ENCODE assay signal across 23 cellular contexts in the genomic region with DNA sequence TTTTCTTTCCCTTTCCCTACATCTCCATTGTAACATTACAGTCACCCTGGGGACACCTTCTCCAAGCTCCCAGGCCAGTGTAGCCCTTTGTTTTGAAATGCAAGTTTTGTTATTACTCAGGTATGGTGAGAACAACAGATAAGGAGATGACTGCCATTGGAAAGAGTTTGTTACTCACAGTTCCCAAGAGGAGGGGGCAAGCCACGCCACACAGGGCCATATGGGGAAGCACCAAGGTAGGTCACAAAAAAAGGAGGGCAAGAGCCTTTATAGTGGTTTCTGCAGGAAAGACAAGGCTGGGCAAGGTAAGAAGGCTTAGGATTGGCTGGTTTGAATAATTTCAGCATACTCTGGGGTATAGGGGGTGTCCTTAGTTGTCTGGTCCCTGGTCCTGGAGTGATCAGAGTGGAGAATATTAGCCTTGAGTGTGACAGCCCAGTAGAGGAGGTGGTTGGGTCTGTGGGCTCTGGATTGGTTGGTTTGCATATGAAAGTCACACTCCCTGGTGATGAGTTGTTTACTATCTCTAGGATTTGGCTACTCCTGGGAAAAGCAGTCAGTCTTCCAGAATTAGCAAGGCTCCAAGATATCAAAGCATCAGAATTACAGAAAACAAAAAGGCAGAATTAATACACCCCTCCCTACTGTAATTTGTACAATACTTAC. TPM values are rescaled to one million over a fixed set of nuclear protein-coding genes. Genes with fewer than 3 reads are reported as not detected.
DNase-seq lines count a peak whose midpoint lies in the region; ATAC-seq, FAIRE-seq and TF ChIP-seq lines count a peak whose summit lies in the region.
"Had no signal": no experiment of that assay in that cellular context is flagged by ENCODE, and none has a peak within 500 bp of the region (broad histone marks: within the 10 kb centered on the region; RNA-seq: fewer than 3 reads in every experiment).

No MANE protein-coding gene starts in this region.

- peak overlapping the region; percentile 29 for H3K27ac Mint-ChIP-seq in activated naive CD8-positive, alpha-beta T cell treated with anti-CD3 and anti-CD28 coated beads, Interleukin-2, amount 50 U/mL, for 24 hours
- no peak overlapping the region for H3K27ac Mint-ChIP-seq in activated naive CD8-positive, alpha-beta T cell treated with anti-CD3 and anti-CD28 coated beads for 36 hours
- peak overlapping the region; percentile 3 for H3K27ac Mint-ChIP-seq in progenitor cell of endocrine pancreas
- H3K27ac Mint-ChIP-seq: CD4-positive, CD25-positive, alpha-beta regulatory T cell had no signal

- no peak for DNase-seq in activated naive CD8-positive, alpha-beta T cell treated with anti-CD3 and anti-CD28 coated beads, Interleukin-2, amount 50 U/mL, for 24 hours
- no peak for DNase-seq in activated naive CD8-positive, alpha-beta T cell treated with anti-CD3 and anti-CD28 coated beads for 36 hours
- DNase-seq in H1 (ENCODE audit: low read depth in 1 of 2, low spot score in 2 of 2): no peak
- DNase-seq in progenitor cell of endocrine pancreas (ENCODE audit: low spot score, unreplicated experiment): no peak
- no peak for DNase-seq in small intestine
- no peak for DNase-seq in EL
- no peak for DNase-seq in pancreas
- DNase-seq: CD4-positive, CD25-positive, alpha-beta regulatory T cell; DMS79; HCEC 1CT; Kasumi-1; NCI-H1694 treated with DMSO at 0.1 percent for 48 hours; NCI-H2081 treated with DMSO at 0.1 percent for 48 hours; NCI-H2171 treated with DMSO at 0.1 percent for 48 hours; NCI-H446; NCI-H526; Peyer's patch had no signal

- no peak overlapping the region for H2BK5ac ChIP-seq in H1 (ENCODE audit: low read depth, low read length)

- H2BK120ac ChIP-seq in H1 (replicated peaks; ENCODE audit: low read depth, low read length): no peak overlapping the region

- H2BK12ac ChIP-seq in H1 (ENCODE audit: low read depth, low read length): peak overlapping the region; percentile 53; the same call in 1 of the 2 replicates

- H3K4me2 ChIP-seq in H1 (ENCODE audit: insufficient read depth in 1 of 2, low read depth in 2 of 2, low read length in 2 of 2): peak overlapping the region in 1 of 2 experiments; percentile 20; a peak in 1 of 4 replicates

- CTCF ChIA-PET in H1 (lab: Charles Lee; ENCODE audit: partially characterized antibody): interaction anchor here (0.6 kb wide), 1 partner anchor 820 kb away, joined by 3 read pairs; no protein-coding TSS in a partner anchor

- H3K4me3 ChIP-seq in H1 (ENCODE audit: extremely low read depth in 1 of 4, insufficient read depth in 2 of 4, low read depth in 3 of 4, low read length in 4 of 4) (no peak overlapping the region), small intestine (ENCODE audit: low read depth in 1 of 2, low read length in 2 of 2) (no peak overlapping the region), pancreas (no peak overlapping the region)
- H3K4me3 ChIP-seq: Peyer's patch, SJSA1 had no signal

- no peak overlapping the region for H3K23ac ChIP-seq in H1 (ENCODE audit: insufficient read length)

- H3K79me2 ChIP-seq in H1 (ENCODE audit: control insufficient read depth in 1 of 2, insufficient read depth in 2 of 2, low read length in 2 of 2): no peaks in the 10 kb centered on the region

- H3K27me3 ChIP-seq in H1 (replicated peaks in 1 of 4; ENCODE audit: control insufficient read depth in 3 of 4, extremely low read depth in 1 of 4, insufficient read depth in 3 of 4, low read length in 3 of 4) (peaks cover 0 to 1% (median 0%) of the 10 kb centered on the region in 4 experiments; a peak in 1 of 7 replicates), small intestine (ENCODE audit: control insufficient read depth in 2 of 2, insufficient read depth in 2 of 2, low read length in 2 of 2) (no peaks in the 10 kb centered on the region), pancreas (no peaks in the 10 kb centered on the region)
- H3K27me3 ChIP-seq: Peyer's patch, SJSA1 had no signal

- no peak overlapping the region for H4K91ac ChIP-seq in H1 (replicated peaks; ENCODE audit: insufficient read length, low read length)

- no peak overlapping the region for H3K56ac ChIP-seq in H1 (replicated peaks; ENCODE audit: insufficient read length, low read depth, low read length)

- no peak for TF ChIP-seq CTCF in H1 (IDR thresholded peaks at IDR 0.05; ENCODE audit: control extremely low read depth in 1 of 3, insufficient read depth in 1 of 3, low read depth in 1 of 3, low read length in 3 of 3)
- no peak for TF ChIP-seq CTCF in progenitor cell of endocrine pancreas (IDR thresholded peaks at IDR 0.05; ENCODE audit: unreplicated experiment)
- TF ChIP-seq CTCF in pancreas (IDR thresholded peaks at IDR 0.05): no peak

- no peak overlapping the region for H2BK15ac ChIP-seq in H1 (ENCODE audit: low read length)

- no peak overlapping the region for H3K4ac ChIP-seq in H1 (replicated peaks; ENCODE audit: insufficient read length, low read depth, low read length)

- no peaks in the 10 kb centered on the region for H3K23me2 ChIP-seq in H1 (ENCODE audit: low read depth, low read length)

- H4K8ac ChIP-seq in H1 (ENCODE audit: extremely low read depth, insufficient read depth, low read length): no peak overlapping the region

- no peak for TF ChIP-seq EP300 in H1 (IDR thresholded peaks at IDR 0.05; ENCODE audit: borderline replicate concordance in 1 of 2, low read depth in 2 of 2, low read length in 2 of 2)

- no peaks in the 10 kb centered on the region for H4K20me1 ChIP-seq in H1 (replicated peaks in 1 of 2; ENCODE audit: control insufficient read depth in 1 of 2, insufficient read depth in 2 of 2, low read length in 2 of 2)

- no peaks in the 10 kb centered on the region for H3K36me3 Mint-ChIP-seq in activated naive CD8-positive, alpha-beta T cell treated with anti-CD3 and anti-CD28 coated beads, Interleukin-2, amount 50 U/mL, for 24 hours (ENCODE audit: low read depth)
- peaks cover 2% of the 10 kb centered on the region for H3K36me3 Mint-ChIP-seq in activated naive CD8-positive, alpha-beta T cell treated with anti-CD3 and anti-CD28 coated beads for 36 hours
- H3K36me3 Mint-ChIP-seq in progenitor cell of endocrine pancreas (ENCODE audit: insufficient read depth): peaks cover 2% of the 10 kb centered on the region
- H3K36me3 Mint-ChIP-seq: CD4-positive, CD25-positive, alpha-beta regulatory T cell had no signal

- H3K79me1 ChIP-seq in H1 (ENCODE audit: low read depth, low read length): no peaks in the 10 kb centered on the region

- H2AFZ ChIP-seq in H1 (ENCODE audit: low read length): peak overlapping the region; percentile 62; the same call in 1 of the 2 replicates

- TF ChIP-seq POLR2A in H1 (IDR thresholded peaks at IDR 0.05; ENCODE audit: control extremely low read depth in 1 of 2, low read depth in 2 of 2, low read length in 2 of 2): no peak

- no peak overlapping the region for H3K9ac ChIP-seq in H1 (replicated peaks in 1 of 4; ENCODE audit: extremely low read depth in 1 of 4, low read depth in 3 of 4, low read length in 3 of 4)

- no peak overlapping the region for H3K14ac ChIP-seq in H1 (ENCODE audit: insufficient read length)

- H3K4me1 Mint-ChIP-seq in activated naive CD8-positive, alpha-beta T cell treated with anti-CD3 and anti-CD28 coated beads, Interleukin-2, amount 50 U/mL, for 24 hours: peaks cover 11% of the 10 kb centered on the region
- peaks cover 3% of the 10 kb centered on the region for H3K4me1 Mint-ChIP-seq in activated naive CD8-positive, alpha-beta T cell treated with anti-CD3 and anti-CD28 coated beads for 36 hours
- H3K4me1 Mint-ChIP-seq in progenitor cell of endocrine pancreas (ENCODE audit: low read depth): peaks cover 6% of the 10 kb centered on the region
- H3K4me1 Mint-ChIP-seq: CD4-positive, CD25-positive, alpha-beta regulatory T cell had no signal

- no peak overlapping the region for H3K27ac ChIP-seq in H1 (ENCODE audit: low read depth, low read length)
- H3K27ac ChIP-seq in small intestine (ENCODE audit: low read depth in 1 of 2, low read length in 1 of 2): no peak overlapping the region
- H3K27ac ChIP-seq in pancreas: no peak overlapping the region
- H3K27ac ChIP-seq: Peyer's patch, SJSA1 had no signal

- H3K18ac ChIP-seq in H1 (ENCODE audit: extremely low read depth, low read length): no peak overlapping the region

- H2AK5ac ChIP-seq in H1 (ENCODE audit: low read depth, low read length): no peak overlapping the region; the same call in 1 of the 2 replicates

- no peaks in the 10 kb centered on the region for H3K27me3 Mint-ChIP-seq in activated naive CD8-positive, alpha-beta T cell treated with anti-CD3 and anti-CD28 coated beads, Interleukin-2, amount 50 U/mL, for 24 hours
- H3K27me3 Mint-ChIP-seq in activated naive CD8-positive, alpha-beta T cell treated with anti-CD3 and anti-CD28 coated beads for 36 hours: peaks cover 3% of the 10 kb centered on the region
- H3K27me3 Mint-ChIP-seq in progenitor cell of endocrine pancreas: no peaks in the 10 kb centered on the region

- FAIRE-seq in H1 (lab: Jason Lieb, UNC): peak; percentile 19
- no peak for FAIRE-seq in small intestine (lab: Jason Lieb, UNC)
- no peak for FAIRE-seq in pancreas (lab: Jason Lieb, UNC)

- no peak for TF ChIP-seq RAD21 in H1 (IDR thresholded peaks at IDR 0.05 in 1 of 2, conservative IDR thresholded peaks at IDR 0.05 in 1 of 2; ENCODE audit: low read depth in 2 of 2, low read length in 2 of 2)

- no peaks in the 10 kb centered on the region for H3K36me3 ChIP-seq in H1 (ENCODE audit: control insufficient read depth in 2 of 4, insufficient read depth in 4 of 4, low read length in 3 of 4)
- H3K36me3 ChIP-seq in small intestine (ENCODE audit: control insufficient read depth in 2 of 2, insufficient read depth in 2 of 2, low read length in 2 of 2): no peaks in the 10 kb centered on the region
- no peaks in the 10 kb centered on the region for H3K36me3 ChIP-seq in pancreas
- H3K36me3 ChIP-seq: Peyer's patch, SJSA1 had no signal

- H3K4me1 ChIP-seq in H1 (replicated peaks in 1 of 4; ENCODE audit: control insufficient read depth in 3 of 4, insufficient read depth in 4 of 4, low read length in 3 of 4) (peaks cover 0 to 6% (median 3%) of the 10 kb centered on the region in 4 experiments; a peak in 2 of 7 replicates), small intestine (ENCODE audit: control insufficient read depth in 2 of 2, insufficient read depth in 1 of 2, low read depth in 1 of 2, low read length in 1 of 2) (no peaks in the 10 kb centered on the region), pancreas (no peaks in the 10 kb centered on the region)
- H3K4me1 ChIP-seq: Peyer's patch had no signal

- H2BK20ac ChIP-seq in H1 (ENCODE audit: low read length): no peak overlapping the region

- ATAC-seq in activated naive CD8-positive, alpha-beta T cell treated with anti-CD3 and anti-CD28 coated beads, Interleukin-2, amount 50 U/mL, for 24 hours: peak; percentile 80
- no peak for ATAC-seq in pancreas
- ATAC-seq: Right ventricle myocardium inferior had no signal

- intact Hi-C loops in pancreas (cut with DNase I): no loop called here

- no peak overlapping the region for H4K5ac ChIP-seq in H1 (ENCODE audit: insufficient read length, low read depth, low read length)

- 78% methylated on average over 1 of the region's 1 CpG; no CpG with 5 or more reads in 1 of the 2 experiments for WGBS in H1 (ENCODE audit: extremely low coverage in 1 of 2, insufficient coverage in 1 of 2, insufficient read length in 1 of 2, insufficient replicate concordance in 2 of 2, low coverage in 1 of 2, low lambda C conversion rate in 2 of 2, missing lambda C conversion rate in 1 of 2), 2 experiments
- WGBS in small intestine, 3 donors: 79 to 86% (median 86%) methylated on average over 1 of the region's 1 CpG
- WGBS in pancreas, 2 donors: 74 to 75% methylated on average over 1 of the region's 1 CpG

- no peaks in the 10 kb centered on the region for H3K9me3 Mint-ChIP-seq in activated naive CD8-positive, alpha-beta T cell treated with anti-CD3 and anti-CD28 coated beads, Interleukin-2, amount 50 U/mL, for 24 hours
- peaks cover 6% of the 10 kb centered on the region for H3K9me3 Mint-ChIP-seq in activated naive CD8-positive, alpha-beta T cell treated with anti-CD3 and anti-CD28 coated beads for 36 hours
- H3K9me3 Mint-ChIP-seq in progenitor cell of endocrine pancreas (ENCODE audit: low read depth): peaks cover 9% of the 10 kb centered on the region

- H3K9me3 ChIP-seq in H1 (ENCODE audit: insufficient read depth in 2 of 2, low read depth in 1 of 2, low read length in 1 of 2) (no peaks in the 10 kb centered on the region; a peak in 1 of 4 replicates), small intestine (ENCODE audit: control insufficient read depth, low read depth) (no peaks in the 10 kb centered on the region), pancreas (no peaks in the 10 kb centered on the region)
- H3K9me3 ChIP-seq: Peyer's patch, SJSA1 had no signal

- no peak overlapping the region for H3K4me3 Mint-ChIP-seq in activated naive CD8-positive, alpha-beta T cell treated with anti-CD3 and anti-CD28 coated beads, Interleukin-2, amount 50 U/mL, for 24 hours
- no peak overlapping the region for H3K4me3 Mint-ChIP-seq in activated naive CD8-positive, alpha-beta T cell treated with anti-CD3 and anti-CD28 coated beads for 36 hours
- H3K4me3 Mint-ChIP-seq in progenitor cell of endocrine pancreas (ENCODE audit: low read depth): no peak overlapping the region
- H3K4me3 Mint-ChIP-seq: CD4-positive, CD25-positive, alpha-beta regulatory T cell had no signal

- POLR2A ChIA-PET in H1 (lab: Charles Lee; ENCODE audit: partially characterized antibody): no interaction called here

RNA-seq across cellular contexts. Expression of a gene that starts 33.1 kb away (rescaled TPM):
- total RNA-seq in activated naive CD8-positive, alpha-beta T cell treated with anti-CD3 and anti-CD28 coated beads for 36 hours: not detected
- not detected in 2 replicates for total RNA-seq in H1 (2021; fragmentation: NEBNext Ultra II Directional; extraction: Animal tissue kit (Norgen Biotek cat#: 25700))
- polyA plus RNA-seq in H1 (2011; rRNA removed) (not detected in 2 replicates), small intestine (10 to 100 TPM in 2 of 3 donors, 1 to 10 TPM in 1; 1.4 to 34.4 (median 18.1) TPM), pancreas (under 1 TPM in 1 of 2 donors, not detected in 1; 0.05 TPM)
- not detected for polyA plus RNA-seq in H1 (2011; cell fraction: cytosol; rRNA removed)
- polyA plus RNA-seq in H1 (2011; cell fraction: nucleus; rRNA removed): not detected
- not detected in 4 replicates for polyA plus RNA-seq in H1 (2012, experiment 1 of 2)
- not detected for polyA plus RNA-seq in H1 (2012, experiment 2 of 2)
- not detected for polyA plus RNA-seq in H1 (2013, experiment 1 of 2)
- polyA plus RNA-seq in H1 (2013, experiment 2 of 2): not detected
- polyA minus RNA-seq in H1 (2011; rRNA and poly(A)+ RNA removed): not detected in 2 replicates
- not detected for polyA minus RNA-seq in H1 (2011; cell fraction: cytosol; rRNA and poly(A)+ RNA removed)
- not detected for polyA minus RNA-seq in H1 (2011; cell fraction: nucleus; rRNA and poly(A)+ RNA removed)
- total RNA-seq in progenitor cell of endocrine pancreas (0.79 and 0.91 TPM in 2 replicates), pancreas (under 1 TPM in 4 of 6 donors, not detected in 2; 0.08 to 0.15 (median 0.12) TPM)
- total RNA-seq: A673; CD4-positive, CD25-positive, alpha-beta regulatory T cell; MCF 10A; OCI-LY7; Right ventricle myocardium inferior; SJSA1 had no signal
- polyA plus RNA-seq: BJ; CD4-positive, CD25-positive, alpha-beta regulatory T cell had no signal
